ENCODE assay signal across 20 cellular contexts in genomic region chr2:174716785-174717184, GRCh38. TPM values are rescaled to one million over a fixed set of nuclear protein-coding genes. Genes with fewer than 3 reads are reported as not detected.
A peak's percentile ranks its signal among the peaks of the same experiment; 100 is the strongest.
DNase-seq lines count a peak whose midpoint lies in the region; ATAC-seq and TF ChIP-seq lines count a peak whose summit lies in the region.
"Had no signal": no experiment of that assay in that cellular context is flagged by ENCODE, and none has a peak within 500 bp of the region (broad histone marks: within the 10 kb centered on the region; RNA-seq: fewer than 3 reads in every experiment).

No MANE protein-coding gene starts in this region.

- H3K79me2 ChIP-seq in GM23338 (replicated peaks; ENCODE audit: insufficient read depth) = no peaks in the 10 kb centered on the region

- peak overlapping the region; percentile 51 for H3K4me3 ChIP-seq in CD4-positive, CD25-positive, alpha-beta regulatory T cell (ENCODE audit: low read depth, low read length)
- H3K4me3 ChIP-seq in GM23338 = no peak overlapping the region
- H3K4me3 ChIP-seq: heart left ventricle, lower lobe of right lung, pancreas, right lobe of liver had no signal

- 0 out of 2 replicates have a peak, but pooled peaks cover 6% of the 10 kb centered on the region for H3K9me2 ChIP-seq in GM23338 (ENCODE audit: insufficient read depth)

- H3K27me3 Mint-ChIP-seq in CD4-positive, CD25-positive, alpha-beta regulatory T cell = peaks cover 5% of the 10 kb centered on the region
- peaks cover 8% of the 10 kb centered on the region for H3K27me3 Mint-ChIP-seq in GM23338 (ENCODE audit: insufficient read depth, low read depth, poor library complexity)
- peaks cover 6% of the 10 kb centered on the region for H3K27me3 Mint-ChIP-seq in activated T-helper 2 cell treated with anti-CD3 and anti-CD28 coated beads, Interferon-gamma antibody, Interleukin-2, Interleukin-4, amounts not matched to agents 10 μg/mL and 5 μg/mL and 100 μg/mL, durations not matched to agents 14 hours and 24 hours and 36 hours (ENCODE audit: low read depth)
- peaks cover 0 to 3% (median 0%) of the 10 kb centered on the region in 5 donors for H3K27me3 Mint-ChIP-seq in naive thymus-derived CD8-positive, alpha-beta T cell

- peak overlapping the region; percentile 17 to 76 (median 62) for H3K4me3 Mint-ChIP-seq in CD4-positive, CD25-positive, alpha-beta regulatory T cell
- no peak overlapping the region for H3K4me3 Mint-ChIP-seq in GM23338
- peak overlapping the region; percentile 14 for H3K4me3 Mint-ChIP-seq in activated T-helper 2 cell treated with anti-CD3 and anti-CD28 coated beads, Interferon-gamma antibody, Interleukin-2, Interleukin-4, amounts not matched to agents 10 μg/mL and 5 μg/mL and 100 μg/mL, durations not matched to agents 14 hours and 24 hours and 36 hours (ENCODE audit: low read depth)
- H3K4me3 Mint-ChIP-seq in naive thymus-derived CD8-positive, alpha-beta T cell = peak overlapping the region; percentile 68 to 85 (median 81)

- peaks cover 23% of the 10 kb centered on the region for H3K4me1 ChIP-seq in CD4-positive, CD25-positive, alpha-beta regulatory T cell (ENCODE audit: control insufficient read depth, insufficient read depth, low read length, poor library complexity, severe bottlenecking)
- H3K4me1 ChIP-seq in GM23338 (ENCODE audit: insufficient read depth) = no peaks in the 10 kb centered on the region
- H3K4me1 ChIP-seq: heart left ventricle, lower lobe of right lung, pancreas, right lobe of liver had no signal

- intact Hi-C loops in activated T-helper 2 cell treated with anti-CD3 and anti-CD28 coated beads, Interferon-gamma antibody, Interleukin-2, Interleukin-4, amounts not matched to agents 10 μg/mL and 5 μg/mL and 100 μg/mL, durations not matched to agents 14 hours and 24 hours and 36 hours (cut with micrococcal nuclease) = loop anchor here (1.0 kb wide), 1 partner anchor 36 kb away; no protein-coding TSS in a partner anchor

- H3K9me3 ChIP-seq in CD4-positive, CD25-positive, alpha-beta regulatory T cell (ENCODE audit: control insufficient read depth in 2 of 2, low read length in 2 of 2) = no peaks in the 10 kb centered on the region
- H3K9me3 ChIP-seq: lower lobe of right lung, pancreas, right lobe of liver had no signal

- peaks cover 0 to 3% (median 0%) of the 10 kb centered on the region in 7 donors for H3K9me3 Mint-ChIP-seq in CD4-positive, CD25-positive, alpha-beta regulatory T cell
- H3K9me3 Mint-ChIP-seq in GM23338 = peaks cover 4% of the 10 kb centered on the region; the same call in 2 of the 3 replicates
- no peaks in the 10 kb centered on the region for H3K9me3 Mint-ChIP-seq in activated T-helper 2 cell treated with anti-CD3 and anti-CD28 coated beads, Interferon-gamma antibody, Interleukin-2, Interleukin-4, amounts not matched to agents 10 μg/mL and 5 μg/mL and 100 μg/mL, durations not matched to agents 14 hours and 24 hours and 36 hours
- H3K9me3 Mint-ChIP-seq in naive thymus-derived CD8-positive, alpha-beta T cell = peaks cover 0 to 6% (median 3%) of the 10 kb centered on the region in 9 donors

- TF ChIP-seq CTCF in GM23338 (conservative IDR thresholded peaks at IDR 0.05; ENCODE audit: low read depth in 2 of 2) = no peak

- H3K4me2 ChIP-seq in GM23338 = no peak overlapping the region

- POLR2A ChIA-PET in naive thymus-derived CD8-positive, alpha-beta T cell (lab: Charles Lee) = interaction anchor here (0.9 to 2.0 kb wide), 3 partner anchors 17 to 64 kb away, joined by 3 to 6 read pairs (median 4); no protein-coding TSS in a partner anchor

- peak in 1 of 3 donors; percentile 57 for DNase-seq in CD4-positive, CD25-positive, alpha-beta regulatory T cell
- DNase-seq in GM23338 (ENCODE audit: low spot score) (no peak), NCI-H524 treated with DMSO at 0.1 percent for 48 hours (lab: John Stamatoyannopoulos, UW) (no peak)
- DNase-seq in activated T-helper 2 cell treated with anti-CD3 and anti-CD28 coated beads, Interferon-gamma antibody, Interleukin-2, Interleukin-4, amounts not matched to agents 10 μg/mL and 5 μg/mL and 100 μg/mL, durations not matched to agents 14 hours and 24 hours and 36 hours (ENCODE audit: low spot score) = no peak
- peak in 4 of 10 donors; percentile 4 to 51 (median 42) for DNase-seq in naive thymus-derived CD8-positive, alpha-beta T cell
- DNase-seq: amygdala; effector CD8-positive, alpha-beta T cell; HCEC 1CT; heart left ventricle; lower lobe of right lung; NCI-H1930; pancreas; right lobe of liver; SHP77 had no signal

- H2AFZ ChIP-seq in GM23338 = peak overlapping the region; percentile 52; the same call in 1 of the 2 replicates

- no peaks in the 10 kb centered on the region for H3K36me3 Mint-ChIP-seq in CD4-positive, CD25-positive, alpha-beta regulatory T cell
- H3K36me3 Mint-ChIP-seq in GM23338 (ENCODE audit: low read depth) = peaks cover 3% of the 10 kb centered on the region; the same call in 2 of the 3 replicates
- H3K36me3 Mint-ChIP-seq in activated T-helper 2 cell treated with anti-CD3 and anti-CD28 coated beads, Interferon-gamma antibody, Interleukin-2, Interleukin-4, amounts not matched to agents 10 μg/mL and 5 μg/mL and 100 μg/mL, durations not matched to agents 14 hours and 24 hours and 36 hours (ENCODE audit: low read depth) = no peaks in the 10 kb centered on the region
- H3K36me3 Mint-ChIP-seq in naive thymus-derived CD8-positive, alpha-beta T cell = peaks cover 0 to 5% (median 2%) of the 10 kb centered on the region in 3 donors

- no peaks in the 10 kb centered on the region for H3F3A ChIP-seq in GM23338 (replicated peaks; ENCODE audit: low read depth)

- peak overlapping the region in 2 of 3 donors; percentile 2 to 63 for H3K27ac Mint-ChIP-seq in CD4-positive, CD25-positive, alpha-beta regulatory T cell
- H3K27ac Mint-ChIP-seq in GM23338 = no peak overlapping the region
- H3K27ac Mint-ChIP-seq in activated T-helper 2 cell treated with anti-CD3 and anti-CD28 coated beads, Interferon-gamma antibody, Interleukin-2, Interleukin-4, amounts not matched to agents 10 μg/mL and 5 μg/mL and 100 μg/mL, durations not matched to agents 14 hours and 24 hours and 36 hours = no peak overlapping the region
- peak overlapping the region in 7 of 10 donors; percentile 39 to 93 (median 52) for H3K27ac Mint-ChIP-seq in naive thymus-derived CD8-positive, alpha-beta T cell
- H3K27ac Mint-ChIP-seq: IgD-negative memory B cell had no signal

- H3K27me3 ChIP-seq in CD4-positive, CD25-positive, alpha-beta regulatory T cell (ENCODE audit: control insufficient read depth, insufficient read depth, low read length) = no peaks in the 10 kb centered on the region
- no peaks in the 10 kb centered on the region for H3K27me3 ChIP-seq in GM23338 (ENCODE audit: insufficient read depth)
- H3K27me3 ChIP-seq: pancreas, right lobe of liver had no signal

- ATAC-seq in CD4-positive, CD25-positive, alpha-beta regulatory T cell (ENCODE audit: low read depth in 2 of 2) = peak; percentile 69
- ATAC-seq in GM23338 = no peak
- peak; percentile 71 to 78 for ATAC-seq in naive thymus-derived CD8-positive, alpha-beta T cell
- no peak for ATAC-seq in HG03108 (IDR thresholded peaks at IDR 0.05; ENCODE audit: unreplicated experiment)
- no peak for ATAC-seq in GM21528 (IDR thresholded peaks at IDR 0.05; ENCODE audit: low FRiP score, unreplicated experiment)
- ATAC-seq: heart left ventricle, lower lobe of right lung, pancreas, right lobe of liver had no signal

- no peak overlapping the region for H3K27ac ChIP-seq in CD4-positive, CD25-positive, alpha-beta regulatory T cell (ENCODE audit: insufficient read depth, low read length, poor library complexity, severe bottlenecking)
- no peak overlapping the region for H3K27ac ChIP-seq in GM23338 (ENCODE audit: low read depth)
- H3K27ac ChIP-seq: heart left ventricle, HL-60, lower lobe of right lung, pancreas, right lobe of liver had no signal

- H3K36me3 ChIP-seq in CD4-positive, CD25-positive, alpha-beta regulatory T cell (ENCODE audit: control insufficient read depth, insufficient read depth, low read length) = no peaks in the 10 kb centered on the region
- H3K36me3 ChIP-seq in GM23338 (ENCODE audit: insufficient read depth) = no peaks in the 10 kb centered on the region
- H3K36me3 ChIP-seq: heart left ventricle, lower lobe of right lung, pancreas, right lobe of liver had no signal

- H4K20me1 ChIP-seq in GM23338 (replicated peaks; ENCODE audit: insufficient read depth) = no peaks in the 10 kb centered on the region

- H3K4me1 Mint-ChIP-seq in CD4-positive, CD25-positive, alpha-beta regulatory T cell = peaks cover 5 to 33% (median 22%) of the 10 kb centered on the region in 4 donors
- no peaks in the 10 kb centered on the region for H3K4me1 Mint-ChIP-seq in GM23338
- peaks cover 25% of the 10 kb centered on the region for H3K4me1 Mint-ChIP-seq in activated T-helper 2 cell treated with anti-CD3 and anti-CD28 coated beads, Interferon-gamma antibody, Interleukin-2, Interleukin-4, amounts not matched to agents 10 μg/mL and 5 μg/mL and 100 μg/mL, durations not matched to agents 14 hours and 24 hours and 36 hours (ENCODE audit: low read depth)
- peaks cover 25 to 37% (median 36%) of the 10 kb centered on the region in 4 donors for H3K4me1 Mint-ChIP-seq in naive thymus-derived CD8-positive, alpha-beta T cell

TF ChIP-seq in GM23338, 12 proteins besides CTCF, POLR2A, EP300 and RAD21 (continues in another document):
- TF ChIP-seq CREB1 (CRISPR knock-in tag; IDR thresholded peaks at IDR 0.05; ENCODE audit: low read depth) = no peak

RNA-seq across cellular contexts. Expression of gene CHRNA1, which starts 47.5 kb away (rescaled TPM):
- 0.25 TPM for total RNA-seq in CD4-positive, CD25-positive, alpha-beta regulatory T cell
- under 1 TPM in 3 of 4 donors, not detected in 1; 0.41 to 0.68 (median 0.54) TPM for polyA plus RNA-seq in CD4-positive, CD25-positive, alpha-beta regulatory T cell
- not detected in 2 replicates for total RNA-seq in GM23338 (2014; rRNA removed; shearing (Covaris generic))
- not detected in 2 replicates for polyA plus RNA-seq in GM23338 (2016; fragmentation: Nextera tagmentation; extraction: Ambion mirVana)
- not detected in 2 replicates for total RNA-seq in activated T-helper 2 cell treated with anti-CD3 and anti-CD28 coated beads, Interferon-gamma antibody, Interleukin-2, Interleukin-4, amounts not matched to agents 10 μg/mL and 5 μg/mL and 100 μg/mL, durations not matched to agents 14 hours and 24 hours and 36 hours
- not detected for total RNA-seq in naive thymus-derived CD8-positive, alpha-beta T cell
- not detected for polyA plus RNA-seq in naive thymus-derived CD8-positive, alpha-beta T cell
- total RNA-seq: lower lobe of right lung; NCI-H460; T-helper 1 cell treated with Interleukin-12 subunit alpha and Interleukin-12 subunit beta and Interleukin-4 antibody, amounts not matched to agents 30 ng/mL and 1 ng/mL, for 36 hours had no signal

Comparison
In these comparisons a context has a peak if more than half of its experiments do, and no peak if none do; other contexts are left out.
1. ATAC-seq: peak in CD4-positive, CD25-positive, alpha-beta regulatory T cell (2 of 2) and naive thymus-derived CD8-positive, alpha-beta T cell (2 of 2); none in GM23338 (single experiment), HG03108 (single experiment) and GM21528 (single experiment).
2. H3K27ac Mint-ChIP-seq: peak in CD4-positive, CD25-positive, alpha-beta regulatory T cell (2 of 3) and naive thymus-derived CD8-positive, alpha-beta T cell (7 of 10); none in GM23338 (single experiment) and activated T-helper 2 cell treated with anti-CD3 and anti-CD28 coated beads, Interferon-gamma antibody, Interleukin-2, Interleukin-4, amounts not matched to agents 10 μg/mL and 5 μg/mL and 100 μg/mL, durations not matched to agents 14 hours and 24 hours and 36 hours (single experiment).